ENCODE assay signal across 31 cellular contexts in genomic region chr2:183838295-183838694, GRCh38.
"Had no signal": no experiment of that assay in that cellular context is flagged by ENCODE, and none has a peak within 500 bp of the region (broad histone marks: within the 10 kb centered on the region; RNA-seq: fewer than 3 reads in every experiment).

No MANE protein-coding gene starts in this region.

- H3K27me3 ChIP-seq: body of pancreas, esophagus muscularis mucosa, foreskin keratinocyte, gastrocnemius medialis had no signal

- H3K9me3 ChIP-seq: body of pancreas, esophagus muscularis mucosa, gastrocnemius medialis had no signal

- ATAC-seq: activated CD4-positive, CD25-positive, alpha-beta regulatory T cell treated with anti-CD3 and anti-CD28 coated beads, Interleukin-2, amount 50 U/mL, for 24 hours; activated CD8-positive, alpha-beta T cell treated with anti-CD3 and anti-CD28 coated beads for 36 hours; activated T-cell treated with anti-CD3 and anti-CD28 coated beads, Interleukin-2, amount 50 U/mL, for 4 hours; activated T-helper 17 cell treated with anti-CD3 and anti-CD28 coated beads, Interleukin-2, amount 50 U/mL, for 72 hours; body of pancreas; effector memory CD8-positive, alpha-beta T cell; foreskin keratinocyte; gastrocnemius medialis; T-helper 17 cell had no signal

- H3K36me3 ChIP-seq: esophagus muscularis mucosa, gastrocnemius medialis, WERI-Rb-1 had no signal

- H3K4me3 ChIP-seq: body of pancreas, coronary artery, dorsolateral prefrontal cortex, esophagus muscularis mucosa, gastrocnemius medialis had no signal

- H3K4me1 ChIP-seq: body of pancreas, esophagus muscularis mucosa, foreskin keratinocyte, gastrocnemius medialis had no signal

- H3K27ac ChIP-seq: body of pancreas, coronary artery, dorsolateral prefrontal cortex, esophagus muscularis mucosa, foreskin keratinocyte, gastrocnemius medialis, WERI-Rb-1 had no signal

- DNase-seq: activated B cell treated with CpG ODN at 0.5 μM for 24 hours; activated CD4-positive, alpha-beta T cell treated with anti-CD3 and anti-CD28 coated beads for 48 hours; activated CD4-positive, alpha-beta T cell treated with anti-CD3 and anti-CD28 coated beads, Interleukin-2, amount 50 U/mL, for 1 hour; activated CD4-positive, alpha-beta T cell treated with anti-CD3 and anti-CD28 coated beads, Interleukin-2, amount 50 U/mL, for 48 hours; activated CD8-positive, alpha-beta memory T cell treated with anti-CD3 and anti-CD28 coated beads for 24 hours; activated CD8-positive, alpha-beta T cell treated with anti-CD3 and anti-CD28 coated beads for 36 hours; activated effector memory CD4-positive, alpha-beta T cell treated with Interleukin-2 at 50 U/mL for 16 hours; activated gamma-delta T cell treated with Interleukin-2 at 50 U/mL for 16 hours; activated naive CD4-positive, alpha-beta T cell treated with anti-CD3 and anti-CD28 coated beads, Interleukin-2, amount 50 U/mL, for 16 hours; activated naive CD4-positive, alpha-beta T cell treated with Interleukin-2 at 50 U/mL for 16 hours; activated T-cell treated with anti-CD3 and anti-CD28 coated beads, Interleukin-2, amount 50 U/mL, for 4 hours; amniotic stem cell; aorta; body of pancreas; caudate nucleus; cerebellar nuclear complex; effector CD4-positive, alpha-beta T cell; effector memory CD8-positive, alpha-beta T cell; erythroblast; foreskin keratinocyte; gastrocnemius medialis; glutamatergic neuron; T-helper 1 cell; T-helper 17 cell; T1000; WERI-Rb-1 had no signal
